20 cellular contexts compared by ENCODE assay signal in genomic region chr9:20499013-20499412, GRCh38.
DNase-seq lines count a peak whose midpoint lies in the region; ATAC-seq and TF ChIP-seq lines count a peak whose summit lies in the region.
"Had no signal": no experiment of that assay in that cellular context is flagged by ENCODE, and none has a peak within 500 bp of the region (broad histone marks: within the 10 kb centered on the region; RNA-seq: fewer than 3 reads in every experiment).

No MANE protein-coding gene starts in this region.

- peaks cover 8% of the 10 kb centered on the region for H3K36me3 Mint-ChIP-seq in activated naive CD4-positive, alpha-beta T cell treated with anti-CD3 and anti-CD28 coated beads, Interleukin-2, amount 50 U/mL, for 24 hours
- peaks cover 0 to 7% of the 10 kb centered on the region in 2 donors for H3K36me3 Mint-ChIP-seq in activated naive CD4-positive, alpha-beta T cell treated with anti-CD3 and anti-CD28 coated beads, Interleukin-2, amount 50 U/mL, for 72 hours

- TF ChIP-seq POLR2A in thyroid gland (IDR thresholded peaks at IDR 0.05) = no peak

- H3K27me3 ChIP-seq in thyroid gland = no peaks in the 10 kb centered on the region
- H3K27me3 ChIP-seq: BE2C had no signal

- intact Hi-C loops in thyroid gland (cut with DNase I) = no loop called here

- no peaks in the 10 kb centered on the region for H3K36me3 ChIP-seq in thyroid gland
- H3K36me3 ChIP-seq: BE2C had no signal

- no peaks in the 10 kb centered on the region for H3K9me3 Mint-ChIP-seq in activated naive CD4-positive, alpha-beta T cell treated with anti-CD3 and anti-CD28 coated beads, Interleukin-2, amount 50 U/mL, for 24 hours
- peaks cover 3 to 5% of the 10 kb centered on the region in 2 donors for H3K9me3 Mint-ChIP-seq in activated naive CD4-positive, alpha-beta T cell treated with anti-CD3 and anti-CD28 coated beads, Interleukin-2, amount 50 U/mL, for 72 hours
- H3K9me3 Mint-ChIP-seq: CD8-positive, alpha-beta memory T cell; GM23338; HFFc6 had no signal

- H3K4me1 Mint-ChIP-seq in activated naive CD4-positive, alpha-beta T cell treated with anti-CD3 and anti-CD28 coated beads, Interleukin-2, amount 50 U/mL, for 24 hours = peaks cover 77% of the 10 kb centered on the region

- H3K9me3 ChIP-seq in thyroid gland = no peaks in the 10 kb centered on the region
- H3K9me3 ChIP-seq: BE2C had no signal

- H3K27me3 Mint-ChIP-seq in activated naive CD4-positive, alpha-beta T cell treated with anti-CD3 and anti-CD28 coated beads, Interleukin-2, amount 50 U/mL, for 24 hours = no peaks in the 10 kb centered on the region
- H3K27me3 Mint-ChIP-seq: CD4-positive, CD25-positive, alpha-beta regulatory T cell; CD8-positive, alpha-beta memory T cell had no signal

- no peak overlapping the region for H3K27ac ChIP-seq in thyroid gland
- H3K27ac ChIP-seq: KMS-11 had no signal

- H3K4me3 ChIP-seq in thyroid gland (replicated peaks in 1 of 3) = no peak overlapping the region
- H3K4me3 ChIP-seq: GM12878, GM23338 had no signal

- no peak for DNase-seq in activated naive CD4-positive, alpha-beta T cell treated with anti-CD3 and anti-CD28 coated beads, Interleukin-2, amount 50 U/mL, for 72 hours (ENCODE audit: low spot score in 2 of 2)
- DNase-seq in EH (ENCODE audit: low read depth) (peak; percentile 9), EL (peak; percentile 18), NCI-H69 (lab: John Stamatoyannopoulos, UW) (peak; percentile 61), thyroid gland (no peak)
- DNase-seq: ACHN; BE2C; C1 segment of cervical spinal cord; CD4-positive, CD25-positive, alpha-beta regulatory T cell; CD8-positive, alpha-beta memory T cell; COR-L47; DMS153; DMS79; HCEC 1CT; HFFc6 had no signal

- peaks cover 0 to 11% of the 10 kb centered on the region in 2 donors for H3K4me1 ChIP-seq in thyroid gland
- H3K4me1 ChIP-seq: BE2C had no signal

- no peak for ATAC-seq in activated naive CD4-positive, alpha-beta T cell treated with anti-CD3 and anti-CD28 coated beads, Interleukin-2, amount 50 U/mL, for 72 hours
- no peak for ATAC-seq in HG02571 (IDR thresholded peaks at IDR 0.05; ENCODE audit: unreplicated experiment)
- ATAC-seq: GM12878, GM23338 had no signal

- H3K27ac Mint-ChIP-seq in activated naive CD4-positive, alpha-beta T cell treated with anti-CD3 and anti-CD28 coated beads, Interleukin-2, amount 50 U/mL, for 24 hours = no peak overlapping the region
- H3K27ac Mint-ChIP-seq in activated naive CD4-positive, alpha-beta T cell treated with anti-CD3 and anti-CD28 coated beads, Interleukin-2, amount 50 U/mL, for 72 hours = no peak overlapping the region
- H3K27ac Mint-ChIP-seq: GM23338, HFFc6 had no signal

- TF ChIP-seq CTCF in thyroid gland (IDR thresholded peaks at IDR 0.05) = no peak

- peak overlapping the region; percentile 23 for H3K4me3 Mint-ChIP-seq in activated naive CD4-positive, alpha-beta T cell treated with anti-CD3 and anti-CD28 coated beads, Interleukin-2, amount 50 U/mL, for 24 hours
- H3K4me3 Mint-ChIP-seq: CD8-positive, alpha-beta memory T cell; GM23338; HFFc6 had no signal

Comparison
In these comparisons a context has a peak if more than half of its experiments do, and no peak if none do; other contexts are left out.
1. DNase-seq: peak in EH (single experiment), EL (single experiment) and NCI-H69 (single experiment); none in activated naive CD4-positive, alpha-beta T cell treated with anti-CD3 and anti-CD28 coated beads, Interleukin-2, amount 50 U/mL, for 72 hours (0 of 2) and thyroid gland (0 of 2).